In genomic region chr6:24501914-24502313, GRCh38 we compare ENCODE assay signal across 31 cellular contexts. TPM values are rescaled to one million over a fixed set of nuclear protein-coding genes. Genes with fewer than 3 reads are reported as not detected.
"Had no signal": no experiment of that assay in that cellular context is flagged by ENCODE, and none has a peak within 500 bp of the region (broad histone marks: within the 10 kb centered on the region; RNA-seq: fewer than 3 reads in every experiment).

No MANE protein-coding gene starts in this region.

- H3K4me1 Mint-ChIP-seq: activated CD4-positive, alpha-beta memory T cell treated with anti-CD3 and anti-CD28 coated beads, Interleukin-2, amount 10 ng/mL, durations not matched to agents 7 days and 5 days; activated CD8-positive, alpha-beta memory T cell treated with anti-CD3 and anti-CD28 coated beads, Interleukin-2, amount 10 ng/mL, durations not matched to agents 7 days and 5 days; activated naive CD4-positive, alpha-beta T cell treated with anti-CD3 and anti-CD28 coated beads, Interleukin-2, amount 10 ng/mL, durations not matched to agents 7 days and 5 days; brain had no signal

- FAIRE-seq: bronchial epithelial cell had no signal

- H3K4me1 ChIP-seq: SJCRH30 had no signal

- H3K27me3 ChIP-seq: MG63, SJCRH30 had no signal

- H3K27ac ChIP-seq: SJCRH30, SK-N-MC, WERI-Rb-1 had no signal

- H3K36me3 ChIP-seq: MG63, SJCRH30 had no signal

- H3K4me3 ChIP-seq: MG63, SJCRH30, SK-N-MC had no signal

- ATAC-seq: activated CD8-positive, alpha-beta memory T cell treated with anti-CD3 and anti-CD28 coated beads, Interleukin-2, amount 10 ng/mL, durations not matched to agents 7 days and 5 days; Panc1 had no signal

- H3K27me3 Mint-ChIP-seq: activated CD4-positive, alpha-beta memory T cell treated with anti-CD3 and anti-CD28 coated beads, Interleukin-2, amount 10 ng/mL, durations not matched to agents 7 days and 5 days; activated CD8-positive, alpha-beta memory T cell treated with anti-CD3 and anti-CD28 coated beads, Interleukin-2, amount 10 ng/mL, durations not matched to agents 7 days and 5 days; activated naive CD4-positive, alpha-beta T cell treated with anti-CD3 and anti-CD28 coated beads, Interleukin-2, amount 10 ng/mL, durations not matched to agents 7 days and 5 days; activated naive CD8-positive, alpha-beta T cell; activated naive CD8-positive, alpha-beta T cell treated with anti-CD3 and anti-CD28 coated beads, Interleukin-2, amount 50 U/mL, for 24 hours had no signal

- H3K9me3 ChIP-seq: MG63, SJCRH30 had no signal

- H3K27ac Mint-ChIP-seq: activated CD4-positive, alpha-beta memory T cell treated with anti-CD3 and anti-CD28 coated beads, Interleukin-2, amount 10 ng/mL, durations not matched to agents 7 days and 5 days; activated CD8-positive, alpha-beta memory T cell treated with anti-CD3 and anti-CD28 coated beads, Interleukin-2, amount 10 ng/mL, durations not matched to agents 7 days and 5 days; activated naive CD4-positive, alpha-beta T cell treated with anti-CD3 and anti-CD28 coated beads, Interleukin-2, amount 10 ng/mL, durations not matched to agents 7 days and 5 days; activated naive CD8-positive, alpha-beta T cell treated with anti-CD3 and anti-CD28 coated beads, Interleukin-2, amount 50 U/mL, for 24 hours; brain had no signal

- DNase-seq: activated CD4-positive, alpha-beta memory T cell treated with anti-CD3 and anti-CD28 coated beads, Interleukin-2, amount 10 ng/mL, durations not matched to agents 7 days and 5 days; activated CD4-positive, alpha-beta T cell treated with anti-CD3 and anti-CD28 coated beads for 1 hour; activated CD4-positive, alpha-beta T cell treated with anti-CD3 and anti-CD28 coated beads for 48 hours; activated CD4-positive, CD25-positive, alpha-beta regulatory T cell; activated CD8-positive, alpha-beta memory T cell treated with anti-CD3 and anti-CD28 coated beads for 24 hours; activated CD8-positive, alpha-beta memory T cell treated with anti-CD3 and anti-CD28 coated beads, Interleukin-2, amount 10 ng/mL, durations not matched to agents 7 days and 5 days; activated CD8-positive, alpha-beta memory T cell treated with anti-CD3 and anti-CD28 coated beads, Interleukin-2, amount 50 U/mL, for 48 hours; activated effector memory CD4-positive, alpha-beta T cell treated with Interleukin-2 at 50 U/mL for 16 hours; activated naive CD4-positive, alpha-beta T cell treated with anti-CD3 and anti-CD28 coated beads, Interleukin-2, amount 10 ng/mL, durations not matched to agents 7 days and 5 days; activated naive CD8-positive, alpha-beta T cell treated with anti-CD3 and anti-CD28 coated beads, Interleukin-2, amount 50 U/mL, for 24 hours; activated T-cell treated with anti-CD3 and anti-CD28 coated beads, Interleukin-2, amount 50 U/mL, for 48 hours; anterior cingulate cortex; caudate nucleus; MG63; NCI-H1048; NCI-H1105 treated with DMSO at 0.1 percent for 48 hours; NCI-H1436; NCI-H1694; NCI-H1930; NCI-H345; NCI-H524 treated with DMSO at 0.1 percent for 48 hours; SHP77; SJCRH30; T1000; WERI-Rb-1 had no signal

- H3K4me3 Mint-ChIP-seq: activated CD4-positive, alpha-beta memory T cell treated with anti-CD3 and anti-CD28 coated beads, Interleukin-2, amount 10 ng/mL, durations not matched to agents 7 days and 5 days; activated CD8-positive, alpha-beta memory T cell treated with anti-CD3 and anti-CD28 coated beads, Interleukin-2, amount 10 ng/mL, durations not matched to agents 7 days and 5 days; activated naive CD4-positive, alpha-beta T cell treated with anti-CD3 and anti-CD28 coated beads, Interleukin-2, amount 10 ng/mL, durations not matched to agents 7 days and 5 days; activated naive CD8-positive, alpha-beta T cell; activated naive CD8-positive, alpha-beta T cell treated with anti-CD3 and anti-CD28 coated beads, Interleukin-2, amount 50 U/mL, for 24 hours; brain had no signal

RNA-seq across cellular contexts. Expression of gene GPLD1, which starts 12.5 kb away (rescaled TPM):
- total RNA-seq: RPMI7951 had no signal
